1 cellular context compared by ENCODE assay signal in the genomic region with DNA sequence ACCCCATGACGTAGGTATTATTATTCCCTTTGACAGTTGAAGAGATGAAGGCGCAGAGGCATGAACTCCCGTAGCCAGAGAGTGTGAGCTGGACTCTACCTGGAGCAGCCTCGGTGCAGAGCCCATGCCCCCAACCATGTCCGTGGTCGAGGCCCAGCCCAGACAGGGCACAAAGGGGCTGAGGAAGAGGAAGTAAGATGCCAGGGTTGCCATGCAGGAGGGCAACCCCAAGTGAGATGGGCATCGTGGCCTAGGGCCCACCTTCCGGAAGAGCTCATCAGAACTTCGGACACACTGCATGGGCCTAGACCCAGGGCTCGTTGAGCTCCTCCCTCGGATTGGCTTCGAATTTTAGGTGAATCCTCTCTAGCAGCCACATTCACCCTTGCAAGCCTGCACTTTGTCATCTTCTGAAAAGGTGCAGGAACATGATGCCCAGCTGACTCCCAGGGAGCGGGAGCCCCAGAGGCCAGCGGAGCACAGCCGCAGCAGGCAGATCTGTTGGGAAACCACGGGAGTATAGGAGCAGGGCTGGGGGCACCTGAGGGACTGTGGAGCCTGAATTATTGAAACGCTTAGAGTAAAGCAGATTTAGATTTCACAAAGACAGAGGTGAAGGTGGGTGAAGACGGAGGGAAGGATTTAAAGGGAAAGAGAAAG.
TF ChIP-seq lines count a peak whose summit lies in the region.

No MANE protein-coding gene starts in this region.

TF ChIP-seq in GM23338, 12 proteins besides CTCF, POLR2A, EP300 and RAD21:
- TF ChIP-seq ZNF114 (CRISPR knock-in tag; IDR thresholded peaks at IDR 0.05) (no peak), ZNF331 (CRISPR knock-in tag; IDR thresholded peaks at IDR 0.05; ENCODE audit: low read depth) (no peak), NANOG (IDR thresholded peaks at IDR 0.05; ENCODE audit: borderline replicate concordance) (no peak), POLR2AphosphoS5 (IDR thresholded peaks at IDR 0.05; ENCODE audit: low read depth) (no peak), JUNB (IDR thresholded peaks at IDR 0.05; ENCODE audit: unreplicated experiment) (no peak), CREB1 (CRISPR knock-in tag; IDR thresholded peaks at IDR 0.05; ENCODE audit: low read depth) (no peak), EZH2phosphoT487 (IDR thresholded peaks at IDR 0.05; ENCODE audit: unreplicated experiment) (no peak), STAT1 (IDR thresholded peaks at IDR 0.05; ENCODE audit: unreplicated experiment) (no peak), EZH2 (IDR thresholded peaks at IDR 0.05; ENCODE audit: low read depth, unreplicated experiment) (no peak)
- TF ChIP-seq, protein P1, sequence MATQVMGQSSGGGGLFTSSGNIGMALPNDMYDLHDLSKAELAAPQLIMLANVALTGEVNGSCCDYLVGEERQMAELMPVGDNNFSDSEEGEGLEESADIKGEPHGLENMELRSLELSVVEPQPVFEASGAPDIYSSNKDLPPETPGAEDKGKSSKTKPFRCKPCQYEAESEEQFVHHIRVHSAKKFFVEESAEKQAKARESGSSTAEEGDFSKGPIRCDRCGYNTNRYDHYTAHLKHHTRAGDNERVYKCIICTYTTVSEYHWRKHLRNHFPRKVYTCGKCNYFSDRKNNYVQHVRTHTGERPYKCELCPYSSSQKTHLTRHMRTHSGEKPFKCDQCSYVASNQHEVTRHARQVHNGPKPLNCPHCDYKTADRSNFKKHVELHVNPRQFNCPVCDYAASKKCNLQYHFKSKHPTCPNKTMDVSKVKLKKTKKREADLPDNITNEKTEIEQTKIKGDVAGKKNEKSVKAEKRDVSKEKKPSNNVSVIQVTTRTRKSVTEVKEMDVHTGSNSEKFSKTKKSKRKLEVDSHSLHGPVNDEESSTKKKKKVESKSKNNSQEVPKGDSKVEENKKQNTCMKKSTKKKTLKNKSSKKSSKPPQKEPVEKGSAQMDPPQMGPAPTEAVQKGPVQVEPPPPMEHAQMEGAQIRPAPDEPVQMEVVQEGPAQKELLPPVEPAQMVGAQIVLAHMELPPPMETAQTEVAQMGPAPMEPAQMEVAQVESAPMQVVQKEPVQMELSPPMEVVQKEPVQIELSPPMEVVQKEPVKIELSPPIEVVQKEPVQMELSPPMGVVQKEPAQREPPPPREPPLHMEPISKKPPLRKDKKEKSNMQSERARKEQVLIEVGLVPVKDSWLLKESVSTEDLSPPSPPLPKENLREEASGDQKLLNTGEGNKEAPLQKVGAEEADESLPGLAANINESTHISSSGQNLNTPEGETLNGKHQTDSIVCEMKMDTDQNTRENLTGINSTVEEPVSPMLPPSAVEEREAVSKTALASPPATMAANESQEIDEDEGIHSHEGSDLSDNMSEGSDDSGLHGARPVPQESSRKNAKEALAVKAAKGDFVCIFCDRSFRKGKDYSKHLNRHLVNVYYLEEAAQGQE (IDR thresholded peaks at IDR 0.05; ENCODE audit: unreplicated experiment): no peak
- TF ChIP-seq, protein P2, sequence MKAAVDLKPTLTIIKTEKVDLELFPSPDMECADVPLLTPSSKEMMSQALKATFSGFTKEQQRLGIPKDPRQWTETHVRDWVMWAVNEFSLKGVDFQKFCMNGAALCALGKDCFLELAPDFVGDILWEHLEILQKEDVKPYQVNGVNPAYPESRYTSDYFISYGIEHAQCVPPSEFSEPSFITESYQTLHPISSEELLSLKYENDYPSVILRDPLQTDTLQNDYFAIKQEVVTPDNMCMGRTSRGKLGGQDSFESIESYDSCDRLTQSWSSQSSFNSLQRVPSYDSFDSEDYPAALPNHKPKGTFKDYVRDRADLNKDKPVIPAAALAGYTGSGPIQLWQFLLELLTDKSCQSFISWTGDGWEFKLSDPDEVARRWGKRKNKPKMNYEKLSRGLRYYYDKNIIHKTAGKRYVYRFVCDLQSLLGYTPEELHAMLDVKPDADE (IDR thresholded peaks at IDR 0.05): no peak
- TF ChIP-seq, protein P3, sequence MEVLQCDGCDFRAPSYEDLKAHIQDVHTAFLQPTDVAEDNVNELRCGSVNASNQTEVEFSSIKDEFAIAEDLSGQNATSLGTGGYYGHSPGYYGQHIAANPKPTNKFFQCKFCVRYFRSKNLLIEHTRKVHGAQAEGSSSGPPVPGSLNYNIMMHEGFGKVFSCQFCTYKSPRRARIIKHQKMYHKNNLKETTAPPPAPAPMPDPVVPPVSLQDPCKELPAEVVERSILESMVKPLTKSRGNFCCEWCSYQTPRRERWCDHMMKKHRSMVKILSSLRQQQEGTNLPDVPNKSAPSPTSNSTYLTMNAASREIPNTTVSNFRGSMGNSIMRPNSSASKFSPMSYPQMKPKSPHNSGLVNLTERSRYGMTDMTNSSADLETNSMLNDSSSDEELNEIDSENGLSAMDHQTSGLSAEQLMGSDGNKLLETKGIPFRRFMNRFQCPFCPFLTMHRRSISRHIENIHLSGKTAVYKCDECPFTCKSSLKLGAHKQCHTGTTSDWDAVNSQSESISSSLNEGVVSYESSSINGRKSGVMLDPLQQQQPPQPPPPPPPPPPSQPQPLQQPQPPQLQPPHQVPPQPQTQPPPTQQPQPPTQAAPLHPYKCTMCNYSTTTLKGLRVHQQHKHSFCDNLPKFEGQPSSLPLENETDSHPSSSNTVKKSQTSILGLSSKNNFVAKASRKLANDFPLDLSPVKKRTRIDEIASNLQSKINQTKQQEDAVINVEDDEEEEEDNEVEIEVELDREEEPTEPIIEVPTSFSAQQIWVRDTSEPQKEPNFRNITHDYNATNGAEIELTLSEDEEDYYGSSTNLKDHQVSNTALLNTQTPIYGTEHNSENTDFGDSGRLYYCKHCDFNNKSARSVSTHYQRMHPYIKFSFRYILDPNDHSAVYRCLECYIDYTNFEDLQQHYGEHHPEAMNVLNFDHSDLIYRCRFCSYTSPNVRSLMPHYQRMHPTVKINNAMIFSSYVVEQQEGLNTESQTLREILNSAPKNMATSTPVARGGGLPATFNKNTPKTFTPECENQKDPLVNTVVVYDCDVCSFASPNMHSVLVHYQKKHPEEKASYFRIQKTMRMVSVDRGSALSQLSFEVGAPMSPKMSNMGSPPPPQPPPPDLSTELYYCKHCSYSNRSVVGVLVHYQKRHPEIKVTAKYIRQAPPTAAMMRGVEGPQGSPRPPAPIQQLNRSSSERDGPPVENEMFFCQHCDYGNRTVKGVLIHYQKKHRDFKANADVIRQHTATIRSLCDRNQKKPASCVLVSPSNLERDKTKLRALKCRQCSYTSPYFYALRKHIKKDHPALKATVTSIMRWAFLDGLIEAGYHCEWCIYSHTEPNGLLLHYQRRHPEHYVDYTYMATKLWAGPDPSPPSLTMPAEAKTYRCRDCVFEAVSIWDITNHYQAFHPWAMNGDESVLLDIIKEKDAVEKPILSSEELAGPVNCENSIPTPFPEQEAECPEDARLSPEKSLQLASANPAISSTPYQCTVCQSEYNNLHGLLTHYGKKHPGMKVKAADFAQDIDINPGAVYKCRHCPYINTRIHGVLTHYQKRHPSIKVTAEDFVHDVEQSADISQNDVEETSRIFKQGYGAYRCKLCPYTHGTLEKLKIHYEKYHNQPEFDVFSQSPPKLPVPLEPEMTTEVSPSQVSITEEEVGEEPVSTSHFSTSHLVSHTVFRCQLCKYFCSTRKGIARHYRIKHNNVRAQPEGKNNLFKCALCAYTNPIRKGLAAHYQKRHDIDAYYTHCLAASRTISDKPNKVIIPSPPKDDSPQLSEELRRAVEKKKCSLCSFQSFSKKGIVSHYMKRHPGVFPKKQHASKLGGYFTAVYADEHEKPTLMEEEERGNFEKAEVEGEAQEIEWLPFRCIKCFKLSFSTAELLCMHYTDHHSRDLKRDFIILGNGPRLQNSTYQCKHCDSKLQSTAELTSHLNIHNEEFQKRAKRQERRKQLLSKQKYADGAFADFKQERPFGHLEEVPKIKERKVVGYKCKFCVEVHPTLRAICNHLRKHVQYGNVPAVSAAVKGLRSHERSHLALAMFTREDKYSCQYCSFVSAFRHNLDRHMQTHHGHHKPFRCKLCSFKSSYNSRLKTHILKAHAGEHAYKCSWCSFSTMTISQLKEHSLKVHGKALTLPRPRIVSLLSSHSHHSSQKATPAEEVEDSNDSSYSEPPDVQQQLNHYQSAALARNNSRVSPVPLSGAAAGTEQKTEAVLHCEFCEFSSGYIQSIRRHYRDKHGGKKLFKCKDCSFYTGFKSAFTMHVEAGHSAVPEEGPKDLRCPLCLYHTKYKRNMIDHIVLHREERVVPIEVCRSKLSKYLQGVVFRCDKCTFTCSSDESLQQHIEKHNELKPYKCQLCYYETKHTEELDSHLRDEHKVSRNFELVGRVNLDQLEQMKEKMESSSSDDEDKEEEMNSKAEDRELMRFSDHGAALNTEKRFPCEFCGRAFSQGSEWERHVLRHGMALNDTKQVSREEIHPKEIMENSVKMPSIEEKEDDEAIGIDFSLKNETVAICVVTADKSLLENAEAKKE (CRISPR knock-in tag; IDR thresholded peaks at IDR 0.05): no peak
